ENCODE assay signal across 25 cellular contexts in the genomic region with DNA sequence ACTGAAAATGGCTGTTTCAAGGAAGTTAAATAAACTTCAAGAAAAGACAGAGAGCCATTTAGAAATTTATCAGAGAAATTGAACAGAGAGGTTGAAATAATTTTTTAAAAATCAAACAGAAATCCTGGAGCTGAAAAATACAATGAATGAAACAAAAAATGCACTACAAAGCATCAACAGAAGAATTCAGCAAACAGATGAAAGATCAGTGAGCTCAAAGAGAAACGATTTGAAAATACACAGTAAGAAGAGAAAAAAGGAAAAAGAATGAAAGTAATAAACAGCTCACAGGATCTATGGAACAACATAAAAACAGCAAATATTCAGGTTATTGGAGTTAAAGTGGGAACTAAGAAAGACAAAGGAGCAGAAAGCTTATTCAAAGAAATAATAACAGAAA.
"Had no signal": no experiment of that assay in that cellular context is flagged by ENCODE, and none has a peak within 500 bp of the region (broad histone marks: within the 10 kb centered on the region; RNA-seq: fewer than 3 reads in every experiment).

No MANE protein-coding gene starts in this region.

- H3K4me3 ChIP-seq: MG63, SJCRH30 had no signal

- H3K27me3 ChIP-seq: MG63, SJCRH30 had no signal

- H3K4me1 ChIP-seq: SJCRH30 had no signal

- H3K27me3 Mint-ChIP-seq: IgD-negative memory B cell had no signal

- DNase-seq: Karpas-422, KG1, MG63, NCI-H1092, NCI-H1105 treated with DMSO at 0.1 percent for 48 hours, NCI-H1417 treated with DMSO at 0.1 percent for 48 hours, NCI-H146, NCI-H1694 treated with DMSO at 0.1 percent for 48 hours, NCI-H1930, NCI-H2081, NCI-H2107, NCI-H2227 treated with DMSO at 0.1 percent for 48 hours, NCI-H446, NCI-H510A, NCI-H524 treated with DMSO at 0.1 percent for 48 hours, NCI-H69, NCI-H774, PC-3, SHP77 treated with DMSO at 0.1 percent for 48 hours, SJCRH30, T-helper 1 cell had no signal

- ATAC-seq: Panc1, PC-3, SK-N-SH treated with all-trans-retinoic acid at 6 μM for 48 hours had no signal

- H3K27ac ChIP-seq: RWPE1, SJCRH30 had no signal
